In the genomic region with DNA sequence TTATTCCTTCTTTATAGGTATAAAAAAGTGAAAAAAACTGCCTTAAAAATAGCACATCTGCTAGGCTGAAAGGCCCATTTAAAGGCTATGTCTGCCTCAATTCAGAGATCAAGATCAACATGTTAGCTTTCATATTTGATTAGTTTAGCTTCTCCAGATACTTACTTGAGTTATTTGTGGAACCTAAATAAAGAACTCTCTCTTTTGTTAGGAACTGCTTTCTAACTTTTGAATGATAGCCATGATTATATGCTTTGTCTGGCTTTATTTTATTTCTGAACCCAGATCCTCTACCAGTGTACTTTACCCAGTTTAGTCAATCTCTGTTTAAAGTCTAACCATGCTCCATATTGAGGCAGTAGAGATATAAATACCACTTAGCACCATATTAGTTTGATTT, we compare ENCODE assay signal across 35 cellular contexts.
"Had no signal": no experiment of that assay in that cellular context is flagged by ENCODE, and none has a peak within 500 bp of the region (broad histone marks: within the 10 kb centered on the region; RNA-seq: fewer than 3 reads in every experiment).

No MANE protein-coding gene starts in this region.

- H3K27ac ChIP-seq: adrenal gland, ascending aorta, cardiac muscle cell, VCaP had no signal

- H3K27ac Mint-ChIP-seq: activated B cell treated with CpG ODN at 0.5 μM for 24 hours; activated CD4-positive, alpha-beta memory T cell treated with anti-CD3 and anti-CD28 coated beads for 36 hours; activated CD4-positive, alpha-beta T cell treated with anti-CD3 and anti-CD28 coated beads, Interleukin-2, amount 10 ng/mL, durations not matched to agents 24 days and 14 days; activated CD8-positive, alpha-beta T cell treated with anti-CD3 and anti-CD28 coated beads for 36 hours; activated naive CD4-positive, alpha-beta T cell treated with anti-CD3 and anti-CD28 coated beads for 36 hours; activated naive CD4-positive, alpha-beta T cell treated with anti-CD3 and anti-CD28 coated beads, Interleukin-2, amount 50 U/mL, for 72 hours; activated naive CD8-positive, alpha-beta T cell treated with anti-CD3 and anti-CD28 coated beads for 36 hours; activated T-cell treated with anti-CD3 and anti-CD28 coated beads, Interleukin-2, amount 50 U/mL, for 72 hours; activated T-helper 1 cell treated with anti-CD3 and anti-CD28 coated beads, Interleukin-12 subunit alpha, Interleukin-12 subunit beta, Interleukin-2, Interleukin-4 antibody, amounts not matched to agents 30 ng/mL and 10 ng/mL and 1 ng/mL, durations not matched to agents 14 hours and 24 hours and 36 hours; activated T-helper 17 cell treated with anti-CD3 and anti-CD28 coated beads, Interleukin-2, amount 50 U/mL, for 72 hours; brain; T-helper 2 cell treated with Interferon-gamma antibody and Interleukin-4, amounts not matched to agents 5 μg/mL and 100 μg/mL, for 36 hours had no signal

- H3K4me3 ChIP-seq: adrenal gland, ascending aorta, cardiac muscle cell had no signal

- H3K36me3 ChIP-seq: adrenal gland, ascending aorta, cardiac muscle cell had no signal

- H3K27me3 ChIP-seq: adrenal gland, ascending aorta, cardiac muscle cell had no signal

- H3K4me3 Mint-ChIP-seq: activated B cell treated with CpG ODN at 0.5 μM for 24 hours; activated CD4-positive, alpha-beta memory T cell treated with anti-CD3 and anti-CD28 coated beads for 36 hours; activated CD4-positive, alpha-beta T cell treated with anti-CD3 and anti-CD28 coated beads, Interleukin-2, amount 10 ng/mL, durations not matched to agents 24 days and 14 days; activated CD8-positive, alpha-beta T cell treated with anti-CD3 and anti-CD28 coated beads for 36 hours; activated naive CD4-positive, alpha-beta T cell treated with anti-CD3 and anti-CD28 coated beads for 36 hours; activated naive CD8-positive, alpha-beta T cell treated with anti-CD3 and anti-CD28 coated beads for 36 hours; activated T-cell treated with anti-CD3 and anti-CD28 coated beads, Interleukin-2, amount 50 U/mL, for 4 hours; activated T-cell treated with anti-CD3 and anti-CD28 coated beads, Interleukin-2, amount 50 U/mL, for 72 hours; activated T-helper 1 cell treated with anti-CD3 and anti-CD28 coated beads, Interleukin-12 subunit alpha, Interleukin-12 subunit beta, Interleukin-2, Interleukin-4 antibody, amounts not matched to agents 30 ng/mL and 10 ng/mL and 1 ng/mL, durations not matched to agents 14 hours and 24 hours and 36 hours; activated T-helper 17 cell treated with anti-CD3 and anti-CD28 coated beads, Interleukin-2, amount 50 U/mL, for 72 hours; brain; central memory CD8-positive, alpha-beta T cell; T-helper 2 cell treated with Interferon-gamma antibody and Interleukin-4, amounts not matched to agents 5 μg/mL and 100 μg/mL, for 36 hours had no signal

- H3K9me3 ChIP-seq: adrenal gland, ascending aorta had no signal

- H3K9me3 Mint-ChIP-seq: activated B cell treated with CpG ODN at 0.5 μM for 24 hours; activated CD4-positive, alpha-beta T cell treated with anti-CD3 and anti-CD28 coated beads, Interleukin-2, amount 10 ng/mL, durations not matched to agents 24 days and 14 days; activated naive CD8-positive, alpha-beta T cell treated with anti-CD3 and anti-CD28 coated beads for 36 hours; activated T-cell treated with anti-CD3 and anti-CD28 coated beads, Interleukin-2, amount 50 U/mL, for 4 hours; activated T-helper 1 cell treated with anti-CD3 and anti-CD28 coated beads, Interleukin-12 subunit alpha, Interleukin-12 subunit beta, Interleukin-2, Interleukin-4 antibody, amounts not matched to agents 30 ng/mL and 10 ng/mL and 1 ng/mL, durations not matched to agents 14 hours and 24 hours and 36 hours; activated T-helper 17 cell treated with anti-CD3 and anti-CD28 coated beads, Interleukin-2, amount 50 U/mL, for 72 hours; brain; T-helper 2 cell treated with Interferon-gamma antibody and Interleukin-4, amounts not matched to agents 5 μg/mL and 100 μg/mL, for 36 hours had no signal

- H3K4me1 ChIP-seq: adrenal gland, ascending aorta had no signal

- ATAC-seq: activated CD8-positive, alpha-beta T cell treated with anti-CD3 and anti-CD28 coated beads for 36 hours; activated naive CD4-positive, alpha-beta T cell treated with anti-CD3 and anti-CD28 coated beads, Interleukin-2, amount 50 U/mL, for 72 hours; activated T-cell treated with anti-CD3 and anti-CD28 coated beads, Interleukin-2, amount 50 U/mL, for 4 hours; activated T-cell treated with anti-CD3 and anti-CD28 coated beads, Interleukin-2, amount 50 U/mL, for 72 hours; activated T-helper 17 cell treated with anti-CD3 and anti-CD28 coated beads, Interleukin-2, amount 50 U/mL, for 72 hours had no signal

- H3K27me3 Mint-ChIP-seq: activated B cell treated with CpG ODN at 0.5 μM for 24 hours; activated CD4-positive, alpha-beta memory T cell treated with anti-CD3 and anti-CD28 coated beads for 36 hours; activated CD4-positive, alpha-beta T cell treated with anti-CD3 and anti-CD28 coated beads, Interleukin-2, amount 10 ng/mL, durations not matched to agents 24 days and 14 days; activated CD8-positive, alpha-beta T cell treated with anti-CD3 and anti-CD28 coated beads for 36 hours; activated naive CD8-positive, alpha-beta T cell treated with anti-CD3 and anti-CD28 coated beads for 36 hours; activated T-helper 17 cell treated with anti-CD3 and anti-CD28 coated beads, Interleukin-2, amount 50 U/mL, for 72 hours; central memory CD8-positive, alpha-beta T cell had no signal

- H3K36me3 Mint-ChIP-seq: activated CD4-positive, alpha-beta memory T cell treated with anti-CD3 and anti-CD28 coated beads for 36 hours; activated naive CD4-positive, alpha-beta T cell treated with anti-CD3 and anti-CD28 coated beads, Interleukin-2, amount 50 U/mL, for 72 hours; activated naive CD8-positive, alpha-beta T cell treated with anti-CD3 and anti-CD28 coated beads for 36 hours; brain had no signal

- DNase-seq: activated B cell treated with CpG ODN at 0.5 μM for 24 hours; activated CD4-positive, alpha-beta memory T cell treated with anti-CD3 and anti-CD28 coated beads for 36 hours; activated CD4-positive, alpha-beta T cell treated with anti-CD3 and anti-CD28 coated beads for 4 hours; activated CD4-positive, alpha-beta T cell treated with anti-CD3 and anti-CD28 coated beads, Interleukin-2, amount 10 ng/mL, durations not matched to agents 24 days and 14 days; activated CD4-positive, alpha-beta T cell treated with anti-CD3 and anti-CD28 coated beads, Interleukin-2, amount 50 U/mL, for 1 hour; activated CD4-positive, alpha-beta T cell treated with anti-CD3 and anti-CD28 coated beads, Interleukin-2, amount 50 U/mL, for 4 hours; activated CD4-positive, CD25-positive, alpha-beta regulatory T cell treated with anti-CD3 and anti-CD28 coated beads, Interleukin-2, amount 50 U/mL, for 72 hours; activated CD8-positive, alpha-beta memory T cell treated with anti-CD3 and anti-CD28 coated beads, Interleukin-2, amount 50 U/mL, for 4 hours; activated CD8-positive, alpha-beta T cell treated with anti-CD3 and anti-CD28 coated beads for 36 hours; activated effector memory CD4-positive, alpha-beta T cell treated with anti-CD3 and anti-CD28 coated beads, Interleukin-2, amount 50 U/mL, for 16 hours; activated gamma-delta T cell treated with Interleukin-2 at 50 U/mL for 16 hours; activated naive CD4-positive, alpha-beta T cell; activated naive CD4-positive, alpha-beta T cell treated with anti-CD3 and anti-CD28 coated beads for 36 hours; activated naive CD4-positive, alpha-beta T cell treated with anti-CD3 and anti-CD28 coated beads, Interleukin-2, amount 50 U/mL, for 16 hours; activated naive CD8-positive, alpha-beta T cell treated with anti-CD3 and anti-CD28 coated beads for 36 hours; activated T-cell treated with anti-CD3 and anti-CD28 coated beads for 4 hours; activated T-cell treated with anti-CD3 and anti-CD28 coated beads, Interleukin-2, amount 50 U/mL, for 1 hour; activated T-cell treated with anti-CD3 and anti-CD28 coated beads, Interleukin-2, amount 50 U/mL, for 4 hours; activated T-cell treated with anti-CD3 and anti-CD28 coated beads, Interleukin-2, amount 50 U/mL, for 72 hours; adrenal gland; amniotic stem cell; anterior cingulate cortex; caudate nucleus; cerebellar nuclear complex; T-helper 2 cell; T-helper 9 cell had no signal

- H3K4me1 Mint-ChIP-seq: activated B cell treated with CpG ODN at 0.5 μM for 24 hours; activated CD4-positive, alpha-beta T cell treated with anti-CD3 and anti-CD28 coated beads, Interleukin-2, amount 10 ng/mL, durations not matched to agents 24 days and 14 days; activated naive CD8-positive, alpha-beta T cell treated with anti-CD3 and anti-CD28 coated beads for 36 hours; activated T-helper 17 cell treated with anti-CD3 and anti-CD28 coated beads, Interleukin-2, amount 50 U/mL, for 72 hours; central memory CD8-positive, alpha-beta T cell had no signal
